Comparison of ENCODE assay signal across 8 cellular contexts in genomic region chr14:49972840-49973239, GRCh38.
DNase-seq lines count a peak whose midpoint lies in the region; ATAC-seq and TF ChIP-seq lines count a peak whose summit lies in the region.

No MANE protein-coding gene starts in this region.

- H3K4me3 ChIP-seq in GM12864 (ENCODE audit: low read depth, low read length) (peak overlapping the region; percentile 27), hepatocyte (no peak overlapping the region)

- peak overlapping the region; percentile 76 for H3K4me3 Mint-ChIP-seq in activated naive CD8-positive, alpha-beta T cell treated with anti-CD3 and anti-CD28 coated beads for 36 hours

- H3K9me2 ChIP-seq in hepatocyte (replicated peaks; ENCODE audit: insufficient read depth): no peaks in the 10 kb centered on the region

- H3K36me3 ChIP-seq in hepatocyte (replicated peaks; ENCODE audit: insufficient read depth, low read depth): no peaks in the 10 kb centered on the region

- H3K4me1 ChIP-seq in hepatocyte (ENCODE audit: insufficient read depth): peaks cover 59% of the 10 kb centered on the region

- peak overlapping the region; percentile 63 for H3K4me2 ChIP-seq in hepatocyte

- peak overlapping the region; percentile 98 for H3K27ac Mint-ChIP-seq in activated naive CD8-positive, alpha-beta T cell treated with anti-CD3 and anti-CD28 coated beads for 36 hours

- H3K9me3 Mint-ChIP-seq in activated naive CD8-positive, alpha-beta T cell treated with anti-CD3 and anti-CD28 coated beads for 36 hours: no peaks in the 10 kb centered on the region

- no peaks in the 10 kb centered on the region for H4K20me1 ChIP-seq in hepatocyte (ENCODE audit: insufficient read depth, poor library complexity, severe bottlenecking)

- DNase-seq in GM12864 (ENCODE audit: low read depth) (no peak), NCI-H226 (peak; percentile 90), hepatocyte (ENCODE audit: low spot score) (peak; percentile 74), substantia nigra (lab: John Stamatoyannopoulos, UW) (no peak), epidermal melanocyte (ENCODE audit: insufficient read length, low spot score) (no peak), OCI-M2 (lab: John Stamatoyannopoulos, UW; ENCODE audit: unreplicated experiment) (no peak)
- peak; percentile 43 for DNase-seq in activated naive CD8-positive, alpha-beta T cell treated with anti-CD3 and anti-CD28 coated beads for 36 hours
- DNase-seq in stimulated activated naive CD8-positive, alpha-beta T cell treated with anti-CD3 and anti-CD28 coated beads, Interleukin-15, Interleukin-2, amounts not matched to agents 100 U/mL and 50 U/mL, for 24 hours: peak; percentile 49

- H2AFZ ChIP-seq in hepatocyte: no peak overlapping the region

- H3K27ac ChIP-seq in hepatocyte: peak overlapping the region; percentile 92
- H3K27ac ChIP-seq in substantia nigra (ENCODE audit: low read depth, low read length, poor library complexity, severe bottlenecking): no peak overlapping the region

- H3K9me3 ChIP-seq in hepatocyte (ENCODE audit: low read depth): no peaks in the 10 kb centered on the region

- H3K27me3 Mint-ChIP-seq in activated naive CD8-positive, alpha-beta T cell treated with anti-CD3 and anti-CD28 coated beads for 36 hours: no peaks in the 10 kb centered on the region

- WGBS in hepatocyte (ENCODE audit: low lambda C conversion rate, missing lambda C conversion rate): 26% methylated on average over 4 of the region's 4 CpGs

- peaks cover 1% of the 10 kb centered on the region for H3K36me3 Mint-ChIP-seq in activated naive CD8-positive, alpha-beta T cell treated with anti-CD3 and anti-CD28 coated beads for 36 hours

- TF ChIP-seq CTCF in GM12864 (IDR thresholded peaks at IDR 0.05; ENCODE audit: low read depth, low read length, missing control alignments): no peak
- no peak for TF ChIP-seq CTCF in hepatocyte (IDR thresholded peaks at IDR 0.05; ENCODE audit: poor library complexity)

- H3K27me3 ChIP-seq in hepatocyte: no peaks in the 10 kb centered on the region

- H3K79me2 ChIP-seq in hepatocyte: no peaks in the 10 kb centered on the region

- H3K4me1 Mint-ChIP-seq in activated naive CD8-positive, alpha-beta T cell treated with anti-CD3 and anti-CD28 coated beads for 36 hours: peaks cover 65% of the 10 kb centered on the region

- peak; percentile 48 for ATAC-seq in stimulated activated naive CD8-positive, alpha-beta T cell treated with anti-CD3 and anti-CD28 coated beads, Interleukin-15, Interleukin-2, amounts not matched to agents 100 U/mL and 50 U/mL, for 24 hours

Comparison
In these comparisons a context has a peak if more than half of its experiments do, and no peak if none do; other contexts are left out.
1. DNase-seq: peak in NCI-H226 (single experiment), activated naive CD8-positive, alpha-beta T cell treated with anti-CD3 and anti-CD28 coated beads for 36 hours (single experiment), hepatocyte (single experiment) and stimulated activated naive CD8-positive, alpha-beta T cell treated with anti-CD3 and anti-CD28 coated beads, Interleukin-15, Interleukin-2, amounts not matched to agents 100 U/mL and 50 U/mL, for 24 hours (single experiment); none in GM12864 (single experiment), substantia nigra (0 of 49), epidermal melanocyte (single experiment) and OCI-M2 (single experiment).